ENCODE assay signal across 2 cellular contexts in genomic region chr3:194322701-194323174, GRCh38.
TF ChIP-seq lines count a peak whose summit lies in the region.

No MANE protein-coding gene starts in this region.

TF ChIP-seq in K562, 482 proteins besides CTCF, POLR2A, EP300 and RAD21:
- TF ChIP-seq ZNF316 (IDR thresholded peaks at IDR 0.05) (0 out of 2 replicates have a peak, but pooled peaks have one; percentile 21), GABPB1 (CRISPR knock-in tag; IDR thresholded peaks at IDR 0.05) (no peak), NFE2 (IDR thresholded peaks at IDR 0.05; ENCODE audit: low read depth) (peak; percentile 60; the same call in 1 of the 2 replicates), JUND (IDR thresholded peaks at IDR 0.05; ENCODE audit: borderline replicate concordance, low read depth, low read length) (peak; percentile 29; the same call in 1 of the 2 replicates), JUND (tag; IDR thresholded peaks at IDR 0.05; ENCODE audit: borderline replicate concordance, low read depth, low read length) (0 out of 3 replicates have a peak, but pooled peaks have one; percentile 20), HOXB6 (CRISPR knock-in tag; IDR thresholded peaks at IDR 0.05; ENCODE audit: borderline replicate concordance) (no peak), TEAD2 (tag; IDR thresholded peaks at IDR 0.05) (no peak), FOSL1 (tag; conservative IDR thresholded peaks at IDR 0.05) (peak; percentile 85), MYC (IDR thresholded peaks at IDR 0.05; ENCODE audit: low read depth, low read length) (no peak), MYC (CRISPR knock-in tag; IDR thresholded peaks at IDR 0.05; ENCODE audit: borderline replicate concordance, low read depth) (no peak), ARID1B (IDR thresholded peaks at IDR 0.05) (peak; percentile 52; the same call in 1 of the 2 replicates), TCF3 (CRISPR knock-in tag; IDR thresholded peaks at IDR 0.05) (peak; percentile 35; the same call in 1 of the 2 replicates), GATAD2B (IDR thresholded peaks at IDR 0.05; ENCODE audit: borderline replicate concordance) (no peak), SMAD4 (CRISPR knock-in tag; conservative IDR thresholded peaks at IDR 0.05) (no peak), SP1 (CRISPR knock-in tag; IDR thresholded peaks at IDR 0.05) (no peak), MYNN (IDR thresholded peaks at IDR 0.05) (peak; percentile 57; the same call in 1 of the 2 replicates), MYNN (CRISPR knock-in tag; IDR thresholded peaks at IDR 0.05) (no peak), ELF1 (tag; IDR thresholded peaks at IDR 0.05) (no peak), HES1 (IDR thresholded peaks at IDR 0.05; ENCODE audit: low read depth) (no peak), PML (IDR thresholded peaks at IDR 0.05; ENCODE audit: low read length) (no peak), CBFA2T3 (IDR thresholded peaks at IDR 0.05) (0 out of 2 replicates have a peak, but pooled peaks have one; percentile 35)
- TF ChIP-seq, protein P1, sequence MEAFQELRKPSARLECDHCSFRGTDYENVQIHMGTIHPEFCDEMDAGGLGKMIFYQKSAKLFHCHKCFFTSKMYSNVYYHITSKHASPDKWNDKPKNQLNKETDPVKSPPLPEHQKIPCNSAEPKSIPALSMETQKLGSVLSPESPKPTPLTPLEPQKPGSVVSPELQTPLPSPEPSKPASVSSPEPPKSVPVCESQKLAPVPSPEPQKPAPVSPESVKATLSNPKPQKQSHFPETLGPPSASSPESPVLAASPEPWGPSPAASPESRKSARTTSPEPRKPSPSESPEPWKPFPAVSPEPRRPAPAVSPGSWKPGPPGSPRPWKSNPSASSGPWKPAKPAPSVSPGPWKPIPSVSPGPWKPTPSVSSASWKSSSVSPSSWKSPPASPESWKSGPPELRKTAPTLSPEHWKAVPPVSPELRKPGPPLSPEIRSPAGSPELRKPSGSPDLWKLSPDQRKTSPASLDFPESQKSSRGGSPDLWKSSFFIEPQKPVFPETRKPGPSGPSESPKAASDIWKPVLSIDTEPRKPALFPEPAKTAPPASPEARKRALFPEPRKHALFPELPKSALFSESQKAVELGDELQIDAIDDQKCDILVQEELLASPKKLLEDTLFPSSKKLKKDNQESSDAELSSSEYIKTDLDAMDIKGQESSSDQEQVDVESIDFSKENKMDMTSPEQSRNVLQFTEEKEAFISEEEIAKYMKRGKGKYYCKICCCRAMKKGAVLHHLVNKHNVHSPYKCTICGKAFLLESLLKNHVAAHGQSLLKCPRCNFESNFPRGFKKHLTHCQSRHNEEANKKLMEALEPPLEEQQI (IDR thresholded peaks at IDR 0.05): no peak
- TF ChIP-seq, protein P2, sequence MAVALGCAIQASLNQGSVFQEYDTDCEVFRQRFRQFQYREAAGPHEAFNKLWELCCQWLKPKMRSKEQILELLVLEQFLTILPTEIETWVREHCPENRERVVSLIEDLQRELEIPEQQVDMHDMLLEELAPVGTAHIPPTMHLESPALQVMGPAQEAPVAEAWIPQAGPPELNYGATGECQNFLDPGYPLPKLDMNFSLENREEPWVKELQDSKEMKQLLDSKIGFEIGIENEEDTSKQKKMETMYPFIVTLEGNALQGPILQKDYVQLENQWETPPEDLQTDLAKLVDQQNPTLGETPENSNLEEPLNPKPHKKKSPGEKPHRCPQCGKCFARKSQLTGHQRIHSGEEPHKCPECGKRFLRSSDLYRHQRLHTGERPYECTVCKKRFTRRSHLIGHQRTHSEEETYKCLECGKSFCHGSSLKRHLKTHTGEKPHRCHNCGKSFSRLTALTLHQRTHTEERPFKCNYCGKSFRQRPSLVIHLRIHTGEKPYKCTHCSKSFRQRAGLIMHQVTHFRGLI (CRISPR knock-in tag; IDR thresholded peaks at IDR 0.05): no peak
- TF ChIP-seq, protein P3, sequence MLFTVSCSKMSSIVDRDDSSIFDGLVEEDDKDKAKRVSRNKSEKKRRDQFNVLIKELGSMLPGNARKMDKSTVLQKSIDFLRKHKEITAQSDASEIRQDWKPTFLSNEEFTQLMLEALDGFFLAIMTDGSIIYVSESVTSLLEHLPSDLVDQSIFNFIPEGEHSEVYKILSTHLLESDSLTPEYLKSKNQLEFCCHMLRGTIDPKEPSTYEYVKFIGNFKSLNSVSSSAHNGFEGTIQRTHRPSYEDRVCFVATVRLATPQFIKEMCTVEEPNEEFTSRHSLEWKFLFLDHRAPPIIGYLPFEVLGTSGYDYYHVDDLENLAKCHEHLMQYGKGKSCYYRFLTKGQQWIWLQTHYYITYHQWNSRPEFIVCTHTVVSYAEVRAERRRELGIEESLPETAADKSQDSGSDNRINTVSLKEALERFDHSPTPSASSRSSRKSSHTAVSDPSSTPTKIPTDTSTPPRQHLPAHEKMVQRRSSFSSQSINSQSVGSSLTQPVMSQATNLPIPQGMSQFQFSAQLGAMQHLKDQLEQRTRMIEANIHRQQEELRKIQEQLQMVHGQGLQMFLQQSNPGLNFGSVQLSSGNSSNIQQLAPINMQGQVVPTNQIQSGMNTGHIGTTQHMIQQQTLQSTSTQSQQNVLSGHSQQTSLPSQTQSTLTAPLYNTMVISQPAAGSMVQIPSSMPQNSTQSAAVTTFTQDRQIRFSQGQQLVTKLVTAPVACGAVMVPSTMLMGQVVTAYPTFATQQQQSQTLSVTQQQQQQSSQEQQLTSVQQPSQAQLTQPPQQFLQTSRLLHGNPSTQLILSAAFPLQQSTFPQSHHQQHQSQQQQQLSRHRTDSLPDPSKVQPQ (CRISPR knock-in tag; IDR thresholded peaks at IDR 0.05; ENCODE audit: borderline replicate concordance): no peak

TF ChIP-seq in GM23338, 12 proteins besides CTCF, POLR2A, EP300 and RAD21:
- TF ChIP-seq, protein P4, sequence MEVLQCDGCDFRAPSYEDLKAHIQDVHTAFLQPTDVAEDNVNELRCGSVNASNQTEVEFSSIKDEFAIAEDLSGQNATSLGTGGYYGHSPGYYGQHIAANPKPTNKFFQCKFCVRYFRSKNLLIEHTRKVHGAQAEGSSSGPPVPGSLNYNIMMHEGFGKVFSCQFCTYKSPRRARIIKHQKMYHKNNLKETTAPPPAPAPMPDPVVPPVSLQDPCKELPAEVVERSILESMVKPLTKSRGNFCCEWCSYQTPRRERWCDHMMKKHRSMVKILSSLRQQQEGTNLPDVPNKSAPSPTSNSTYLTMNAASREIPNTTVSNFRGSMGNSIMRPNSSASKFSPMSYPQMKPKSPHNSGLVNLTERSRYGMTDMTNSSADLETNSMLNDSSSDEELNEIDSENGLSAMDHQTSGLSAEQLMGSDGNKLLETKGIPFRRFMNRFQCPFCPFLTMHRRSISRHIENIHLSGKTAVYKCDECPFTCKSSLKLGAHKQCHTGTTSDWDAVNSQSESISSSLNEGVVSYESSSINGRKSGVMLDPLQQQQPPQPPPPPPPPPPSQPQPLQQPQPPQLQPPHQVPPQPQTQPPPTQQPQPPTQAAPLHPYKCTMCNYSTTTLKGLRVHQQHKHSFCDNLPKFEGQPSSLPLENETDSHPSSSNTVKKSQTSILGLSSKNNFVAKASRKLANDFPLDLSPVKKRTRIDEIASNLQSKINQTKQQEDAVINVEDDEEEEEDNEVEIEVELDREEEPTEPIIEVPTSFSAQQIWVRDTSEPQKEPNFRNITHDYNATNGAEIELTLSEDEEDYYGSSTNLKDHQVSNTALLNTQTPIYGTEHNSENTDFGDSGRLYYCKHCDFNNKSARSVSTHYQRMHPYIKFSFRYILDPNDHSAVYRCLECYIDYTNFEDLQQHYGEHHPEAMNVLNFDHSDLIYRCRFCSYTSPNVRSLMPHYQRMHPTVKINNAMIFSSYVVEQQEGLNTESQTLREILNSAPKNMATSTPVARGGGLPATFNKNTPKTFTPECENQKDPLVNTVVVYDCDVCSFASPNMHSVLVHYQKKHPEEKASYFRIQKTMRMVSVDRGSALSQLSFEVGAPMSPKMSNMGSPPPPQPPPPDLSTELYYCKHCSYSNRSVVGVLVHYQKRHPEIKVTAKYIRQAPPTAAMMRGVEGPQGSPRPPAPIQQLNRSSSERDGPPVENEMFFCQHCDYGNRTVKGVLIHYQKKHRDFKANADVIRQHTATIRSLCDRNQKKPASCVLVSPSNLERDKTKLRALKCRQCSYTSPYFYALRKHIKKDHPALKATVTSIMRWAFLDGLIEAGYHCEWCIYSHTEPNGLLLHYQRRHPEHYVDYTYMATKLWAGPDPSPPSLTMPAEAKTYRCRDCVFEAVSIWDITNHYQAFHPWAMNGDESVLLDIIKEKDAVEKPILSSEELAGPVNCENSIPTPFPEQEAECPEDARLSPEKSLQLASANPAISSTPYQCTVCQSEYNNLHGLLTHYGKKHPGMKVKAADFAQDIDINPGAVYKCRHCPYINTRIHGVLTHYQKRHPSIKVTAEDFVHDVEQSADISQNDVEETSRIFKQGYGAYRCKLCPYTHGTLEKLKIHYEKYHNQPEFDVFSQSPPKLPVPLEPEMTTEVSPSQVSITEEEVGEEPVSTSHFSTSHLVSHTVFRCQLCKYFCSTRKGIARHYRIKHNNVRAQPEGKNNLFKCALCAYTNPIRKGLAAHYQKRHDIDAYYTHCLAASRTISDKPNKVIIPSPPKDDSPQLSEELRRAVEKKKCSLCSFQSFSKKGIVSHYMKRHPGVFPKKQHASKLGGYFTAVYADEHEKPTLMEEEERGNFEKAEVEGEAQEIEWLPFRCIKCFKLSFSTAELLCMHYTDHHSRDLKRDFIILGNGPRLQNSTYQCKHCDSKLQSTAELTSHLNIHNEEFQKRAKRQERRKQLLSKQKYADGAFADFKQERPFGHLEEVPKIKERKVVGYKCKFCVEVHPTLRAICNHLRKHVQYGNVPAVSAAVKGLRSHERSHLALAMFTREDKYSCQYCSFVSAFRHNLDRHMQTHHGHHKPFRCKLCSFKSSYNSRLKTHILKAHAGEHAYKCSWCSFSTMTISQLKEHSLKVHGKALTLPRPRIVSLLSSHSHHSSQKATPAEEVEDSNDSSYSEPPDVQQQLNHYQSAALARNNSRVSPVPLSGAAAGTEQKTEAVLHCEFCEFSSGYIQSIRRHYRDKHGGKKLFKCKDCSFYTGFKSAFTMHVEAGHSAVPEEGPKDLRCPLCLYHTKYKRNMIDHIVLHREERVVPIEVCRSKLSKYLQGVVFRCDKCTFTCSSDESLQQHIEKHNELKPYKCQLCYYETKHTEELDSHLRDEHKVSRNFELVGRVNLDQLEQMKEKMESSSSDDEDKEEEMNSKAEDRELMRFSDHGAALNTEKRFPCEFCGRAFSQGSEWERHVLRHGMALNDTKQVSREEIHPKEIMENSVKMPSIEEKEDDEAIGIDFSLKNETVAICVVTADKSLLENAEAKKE (CRISPR knock-in tag; IDR thresholded peaks at IDR 0.05): no peak
